19 cellular contexts compared by ENCODE assay signal in the genomic region with DNA sequence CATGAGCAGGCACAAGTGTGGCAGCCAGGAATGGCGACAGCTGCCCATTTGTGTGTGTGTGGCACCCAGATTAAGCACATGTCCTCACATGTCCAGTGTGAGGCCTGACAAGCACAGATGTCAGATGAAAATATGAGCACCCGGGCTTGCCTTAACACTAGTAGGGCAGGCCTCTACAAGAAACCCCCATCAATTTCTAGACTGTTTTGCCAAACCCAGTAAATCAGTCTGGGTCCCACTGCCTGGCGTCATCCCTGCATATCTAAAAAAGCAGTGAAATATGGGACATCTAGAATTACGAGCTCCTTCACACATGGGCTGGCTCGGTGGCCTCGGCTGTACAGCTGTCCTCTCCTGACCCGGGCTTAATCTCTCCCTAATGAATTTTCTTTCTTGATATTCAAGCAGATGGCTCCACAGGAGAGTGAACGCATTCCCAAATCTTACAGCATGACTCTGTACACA.
DNase-seq lines count a peak whose midpoint lies in the region; ATAC-seq and TF ChIP-seq lines count a peak whose summit lies in the region.
"Had no signal": no experiment of that assay in that cellular context is flagged by ENCODE, and none has a peak within 500 bp of the region (broad histone marks: within the 10 kb centered on the region; RNA-seq: fewer than 3 reads in every experiment).

No MANE protein-coding gene starts in this region.

- H3K4me1 Mint-ChIP-seq in WTC11 = peaks cover 3% of the 10 kb centered on the region; the same call in 1 of the 2 replicates
- H3K4me1 Mint-ChIP-seq: activated B cell treated with CpG ODN at 0.5 μM for 24 hours, natural killer cell had no signal

- H3K27me3 ChIP-seq in foreskin keratinocyte = no peaks in the 10 kb centered on the region
- no peaks in the 10 kb centered on the region for H3K27me3 ChIP-seq in psoas muscle (ENCODE audit: insufficient read depth in 3 of 3, low read length in 2 of 3)
- H3K27me3 ChIP-seq: cardiac muscle cell had no signal

- H3K4me1 ChIP-seq in foreskin keratinocyte = peaks cover 7% of the 10 kb centered on the region
- peaks cover 39% of the 10 kb centered on the region for H3K4me1 ChIP-seq in psoas muscle

- TF ChIP-seq CTCF in foreskin keratinocyte (conservative IDR thresholded peaks at IDR 0.05) (no peak), psoas muscle (IDR thresholded peaks at IDR 0.05) (no peak), WTC11 (IDR thresholded peaks at IDR 0.05) (no peak)

- CTCF ChIA-PET in WTC11 (lab: Charles Lee) = no interaction called here

- H3K4me3 Mint-ChIP-seq in WTC11 = no peak overlapping the region
- H3K4me3 Mint-ChIP-seq: activated B cell treated with CpG ODN at 0.5 μM for 24 hours; activated naive CD4-positive, alpha-beta T cell treated with anti-CD3 and anti-CD28 coated beads, Interleukin-2, amount 10 ng/mL, durations not matched to agents 7 days and 5 days; natural killer cell; stimulated activated naive CD8-positive, alpha-beta T cell treated with anti-CD3 and anti-CD28 coated beads, Interleukin-15, amount 100 ng/mL, for 72 hours had no signal

- ATAC-seq in foreskin keratinocyte (peak; percentile 60), psoas muscle (peak; percentile 21 to 77 (median 31)), GM19035 (IDR thresholded peaks at IDR 0.05; ENCODE audit: unreplicated experiment) (no peak), HG03159 (IDR thresholded peaks at IDR 0.05; ENCODE audit: unreplicated experiment) (no peak), HG03108 (IDR thresholded peaks at IDR 0.05; ENCODE audit: unreplicated experiment) (no peak), WTC11 (no peak)
- ATAC-seq: A549; left colon; natural killer cell; stimulated activated naive CD8-positive, alpha-beta T cell treated with anti-CD3 and anti-CD28 coated beads, Interleukin-15, amount 100 ng/mL, for 72 hours had no signal

- DNase-seq in DMS 273 (lab: John Stamatoyannopoulos, UW; ENCODE audit: unreplicated experiment) = peak; percentile 95
- DNase-seq in SHP77 (lab: John Stamatoyannopoulos, UW) = peak; percentile 8 to 19
- peak; percentile 86 to 87 for DNase-seq in foreskin keratinocyte
- peak; percentile 58 to 84 for DNase-seq in psoas muscle
- DNase-seq in WTC11 (ENCODE audit: low spot score) = no peak
- DNase-seq: activated B cell treated with CpG ODN at 0.5 μM for 24 hours; activated naive CD4-positive, alpha-beta T cell treated with anti-CD3 and anti-CD28 coated beads, Interleukin-2, amount 10 ng/mL, durations not matched to agents 7 days and 5 days; GM23248; Karpas-422; left colon; natural killer cell; NCI-H2029 treated with DMSO at 0.1 percent for 48 hours; stimulated activated naive CD8-positive, alpha-beta T cell treated with anti-CD3 and anti-CD28 coated beads, Interleukin-15, amount 100 ng/mL, for 72 hours had no signal

- no peaks in the 10 kb centered on the region for H3K36me3 ChIP-seq in psoas muscle (ENCODE audit: insufficient read depth in 1 of 2, low read depth in 1 of 2)
- H3K36me3 ChIP-seq: cardiac muscle cell had no signal

- H3K27ac ChIP-seq in foreskin keratinocyte (peak overlapping the region; percentile 33), psoas muscle (peak overlapping the region; percentile 91)
- H3K27ac ChIP-seq: cardiac muscle cell, GM23248 had no signal

- no peaks in the 10 kb centered on the region for H3K9me3 Mint-ChIP-seq in WTC11
- H3K9me3 Mint-ChIP-seq: activated B cell treated with CpG ODN at 0.5 μM for 24 hours, natural killer cell had no signal

- no peaks in the 10 kb centered on the region for H3K9me3 ChIP-seq in psoas muscle
- H3K9me3 ChIP-seq: A549 had no signal

- H3K4me3 ChIP-seq in psoas muscle = no peak overlapping the region
- H3K4me3 ChIP-seq: A549, cardiac muscle cell, GM23248, skin epidermis had no signal

- no peak overlapping the region for H3K27ac Mint-ChIP-seq in WTC11
- H3K27ac Mint-ChIP-seq: activated B cell treated with CpG ODN at 0.5 μM for 24 hours; activated naive CD4-positive, alpha-beta T cell treated with anti-CD3 and anti-CD28 coated beads, Interleukin-2, amount 10 ng/mL, durations not matched to agents 7 days and 5 days; natural killer cell had no signal

- no peaks in the 10 kb centered on the region for H3K36me3 Mint-ChIP-seq in WTC11
- H3K36me3 Mint-ChIP-seq: activated naive CD4-positive, alpha-beta T cell treated with anti-CD3 and anti-CD28 coated beads, Interleukin-2, amount 10 ng/mL, durations not matched to agents 7 days and 5 days; natural killer cell had no signal

- POLR2A ChIA-PET in WTC11 (lab: Charles Lee) = no interaction called here

- 11 to 26% (median 19%) methylated on average over 8 of the region's 8 CpGs for WGBS in psoas muscle, 3 donors

- H3K27me3 Mint-ChIP-seq in WTC11 (ENCODE audit: low read depth) = no peaks in the 10 kb centered on the region
- H3K27me3 Mint-ChIP-seq: activated B cell treated with CpG ODN at 0.5 μM for 24 hours; activated naive CD4-positive, alpha-beta T cell treated with anti-CD3 and anti-CD28 coated beads, Interleukin-2, amount 10 ng/mL, durations not matched to agents 7 days and 5 days; stimulated activated naive CD8-positive, alpha-beta T cell treated with anti-CD3 and anti-CD28 coated beads, Interleukin-15, amount 100 ng/mL, for 72 hours had no signal

- intact Hi-C loops in psoas muscle (cut with DNase I) = loop anchor here (2.0 to 10.0 kb wide), 5 partner anchors 211 to 434 kb away; a partner anchor contains a TSS

TF ChIP-seq in WTC11, 78 proteins besides CTCF, POLR2A, EP300 and RAD21 (continues in another document):
- TF ChIP-seq, protein P1, sequence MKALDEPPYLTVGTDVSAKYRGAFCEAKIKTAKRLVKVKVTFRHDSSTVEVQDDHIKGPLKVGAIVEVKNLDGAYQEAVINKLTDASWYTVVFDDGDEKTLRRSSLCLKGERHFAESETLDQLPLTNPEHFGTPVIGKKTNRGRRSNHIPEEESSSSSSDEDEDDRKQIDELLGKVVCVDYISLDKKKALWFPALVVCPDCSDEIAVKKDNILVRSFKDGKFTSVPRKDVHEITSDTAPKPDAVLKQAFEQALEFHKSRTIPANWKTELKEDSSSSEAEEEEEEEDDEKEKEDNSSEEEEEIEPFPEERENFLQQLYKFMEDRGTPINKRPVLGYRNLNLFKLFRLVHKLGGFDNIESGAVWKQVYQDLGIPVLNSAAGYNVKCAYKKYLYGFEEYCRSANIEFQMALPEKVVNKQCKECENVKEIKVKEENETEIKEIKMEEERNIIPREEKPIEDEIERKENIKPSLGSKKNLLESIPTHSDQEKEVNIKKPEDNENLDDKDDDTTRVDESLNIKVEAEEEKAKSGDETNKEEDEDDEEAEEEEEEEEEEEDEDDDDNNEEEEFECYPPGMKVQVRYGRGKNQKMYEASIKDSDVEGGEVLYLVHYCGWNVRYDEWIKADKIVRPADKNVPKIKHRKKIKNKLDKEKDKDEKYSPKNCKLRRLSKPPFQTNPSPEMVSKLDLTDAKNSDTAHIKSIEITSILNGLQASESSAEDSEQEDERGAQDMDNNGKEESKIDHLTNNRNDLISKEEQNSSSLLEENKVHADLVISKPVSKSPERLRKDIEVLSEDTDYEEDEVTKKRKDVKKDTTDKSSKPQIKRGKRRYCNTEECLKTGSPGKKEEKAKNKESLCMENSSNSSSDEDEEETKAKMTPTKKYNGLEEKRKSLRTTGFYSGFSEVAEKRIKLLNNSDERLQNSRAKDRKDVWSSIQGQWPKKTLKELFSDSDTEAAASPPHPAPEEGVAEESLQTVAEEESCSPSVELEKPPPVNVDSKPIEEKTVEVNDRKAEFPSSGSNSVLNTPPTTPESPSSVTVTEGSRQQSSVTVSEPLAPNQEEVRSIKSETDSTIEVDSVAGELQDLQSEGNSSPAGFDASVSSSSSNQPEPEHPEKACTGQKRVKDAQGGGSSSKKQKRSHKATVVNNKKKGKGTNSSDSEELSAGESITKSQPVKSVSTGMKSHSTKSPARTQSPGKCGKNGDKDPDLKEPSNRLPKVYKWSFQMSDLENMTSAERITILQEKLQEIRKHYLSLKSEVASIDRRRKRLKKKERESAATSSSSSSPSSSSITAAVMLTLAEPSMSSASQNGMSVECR (CRISPR knock-in tag; IDR thresholded peaks at IDR 0.05; ENCODE audit: borderline replicate concordance) = no peak
- TF ChIP-seq GRHL2 (CRISPR knock-in tag; IDR thresholded peaks at IDR 0.05; ENCODE audit: insufficient replicate concordance, severe bottlenecking) (no peak), ZNF232 (CRISPR knock-in tag; IDR thresholded peaks at IDR 0.05) (no peak), TEAD1 (CRISPR knock-in tag; IDR thresholded peaks at IDR 0.05) (no peak), ZNF138 (CRISPR knock-in tag; conservative IDR thresholded peaks at IDR 0.05) (no peak), JUN (CRISPR knock-in tag; IDR thresholded peaks at IDR 0.05) (no peak)
- TF ChIP-seq, protein P2, sequence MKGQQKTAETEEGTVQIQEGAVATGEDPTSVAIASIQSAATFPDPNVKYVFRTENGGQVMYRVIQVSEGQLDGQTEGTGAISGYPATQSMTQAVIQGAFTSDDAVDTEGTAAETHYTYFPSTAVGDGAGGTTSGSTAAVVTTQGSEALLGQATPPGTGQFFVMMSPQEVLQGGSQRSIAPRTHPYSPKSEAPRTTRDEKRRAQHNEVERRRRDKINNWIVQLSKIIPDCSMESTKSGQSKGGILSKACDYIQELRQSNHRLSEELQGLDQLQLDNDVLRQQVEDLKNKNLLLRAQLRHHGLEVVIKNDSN (CRISPR knock-in tag; IDR thresholded peaks at IDR 0.05) = no peak
- TF ChIP-seq, protein P3, sequence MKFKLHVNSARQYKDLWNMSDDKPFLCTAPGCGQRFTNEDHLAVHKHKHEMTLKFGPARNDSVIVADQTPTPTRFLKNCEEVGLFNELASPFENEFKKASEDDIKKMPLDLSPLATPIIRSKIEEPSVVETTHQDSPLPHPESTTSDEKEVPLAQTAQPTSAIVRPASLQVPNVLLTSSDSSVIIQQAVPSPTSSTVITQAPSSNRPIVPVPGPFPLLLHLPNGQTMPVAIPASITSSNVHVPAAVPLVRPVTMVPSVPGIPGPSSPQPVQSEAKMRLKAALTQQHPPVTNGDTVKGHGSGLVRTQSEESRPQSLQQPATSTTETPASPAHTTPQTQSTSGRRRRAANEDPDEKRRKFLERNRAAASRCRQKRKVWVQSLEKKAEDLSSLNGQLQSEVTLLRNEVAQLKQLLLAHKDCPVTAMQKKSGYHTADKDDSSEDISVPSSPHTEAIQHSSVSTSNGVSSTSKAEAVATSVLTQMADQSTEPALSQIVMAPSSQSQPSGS (CRISPR knock-in tag; IDR thresholded peaks at IDR 0.05; ENCODE audit: borderline replicate concordance, low read depth) = no peak
- TF ChIP-seq, protein P4, sequence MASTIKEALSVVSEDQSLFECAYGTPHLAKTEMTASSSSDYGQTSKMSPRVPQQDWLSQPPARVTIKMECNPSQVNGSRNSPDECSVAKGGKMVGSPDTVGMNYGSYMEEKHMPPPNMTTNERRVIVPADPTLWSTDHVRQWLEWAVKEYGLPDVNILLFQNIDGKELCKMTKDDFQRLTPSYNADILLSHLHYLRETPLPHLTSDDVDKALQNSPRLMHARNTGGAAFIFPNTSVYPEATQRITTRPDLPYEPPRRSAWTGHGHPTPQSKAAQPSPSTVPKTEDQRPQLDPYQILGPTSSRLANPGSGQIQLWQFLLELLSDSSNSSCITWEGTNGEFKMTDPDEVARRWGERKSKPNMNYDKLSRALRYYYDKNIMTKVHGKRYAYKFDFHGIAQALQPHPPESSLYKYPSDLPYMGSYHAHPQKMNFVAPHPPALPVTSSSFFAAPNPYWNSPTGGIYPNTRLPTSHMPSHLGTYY (CRISPR knock-in tag; IDR thresholded peaks at IDR 0.05) = no peak

Comparison
In these comparisons a context has a peak if more than half of its experiments do, and no peak if none do; other contexts are left out.
1. ATAC-seq: peak in foreskin keratinocyte (single experiment) and psoas muscle (4 of 4); none in GM19035 (single experiment), HG03159 (single experiment), HG03108 (single experiment) and WTC11 (single experiment).